2 cellular contexts compared by ENCODE assay signal in genomic region chr14:71011479-71011878, GRCh38.
TF ChIP-seq lines count a peak whose summit lies in the region.

No MANE protein-coding gene starts in this region.

TF ChIP-seq in A549, 52 proteins besides CTCF, POLR2A, EP300 and RAD21 (continued from another document):
- no peak for TF ChIP-seq CHD2 (IDR thresholded peaks at IDR 0.05; ENCODE audit: low read length, partially characterized antibody)
- no peak for TF ChIP-seq JUNB (IDR thresholded peaks at IDR 0.05)
- no peak for TF ChIP-seq ELK1 (IDR thresholded peaks at IDR 0.05; ENCODE audit: low read depth, low read length)
- TF ChIP-seq MAX (IDR thresholded peaks at IDR 0.05) = no peak
- TF ChIP-seq FOXS1 (CRISPR knock-in tag; IDR thresholded peaks at IDR 0.05) = no peak
- no peak for TF ChIP-seq USF2 (IDR thresholded peaks at IDR 0.05)

TF ChIP-seq in GM23338, 12 proteins besides CTCF, POLR2A, EP300 and RAD21 (continued from another document):
- TF ChIP-seq ZNF462 (CRISPR knock-in tag; IDR thresholded peaks at IDR 0.05) (no peak), NANOG (IDR thresholded peaks at IDR 0.05; ENCODE audit: borderline replicate concordance) (no peak)
TF ChIP-seq in GM23338: peak in this region for 0.
